In the genomic region with DNA sequence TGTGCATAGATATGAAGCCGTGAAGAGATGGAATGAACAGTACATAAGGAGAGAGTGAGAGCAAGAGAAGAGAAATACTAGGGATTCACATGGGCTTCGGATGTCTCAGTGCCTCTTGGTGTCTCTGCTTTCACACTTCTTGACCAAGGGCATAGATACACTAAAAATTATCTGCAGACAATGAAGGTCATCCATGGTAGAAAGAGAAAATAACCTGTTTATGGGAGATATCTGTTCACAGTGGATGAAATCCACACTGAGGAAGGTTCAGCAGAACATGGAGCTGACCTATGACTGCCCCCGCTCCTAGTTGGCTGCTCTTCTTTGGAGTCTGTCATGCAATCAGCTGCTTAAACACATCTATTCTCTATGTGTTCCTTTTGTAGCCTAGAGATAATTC, we compare ENCODE assay signal across 1 cellular context. TPM values are rescaled to one million over a fixed set of nuclear protein-coding genes. Genes with fewer than 3 reads are reported as not detected.
"Had no signal": no experiment of that assay in that cellular context is flagged by ENCODE, and none has a peak within 500 bp of the region (broad histone marks: within the 10 kb centered on the region; RNA-seq: fewer than 3 reads in every experiment).

No MANE protein-coding gene starts in this region.

RNA-seq across cellular contexts. Expression of gene AKR1C2, which starts 34.4 kb away (rescaled TPM):
- total RNA-seq: G401 had no signal
